Comparison of ENCODE assay signal across 28 cellular contexts in genomic region chr2:30348825-30349224, GRCh38.
DNase-seq lines count a peak whose midpoint lies in the region; ATAC-seq lines count a peak whose summit lies in the region.
"Had no signal": no experiment of that assay in that cellular context is flagged by ENCODE, and none has a peak within 500 bp of the region (broad histone marks: within the 10 kb centered on the region; RNA-seq: fewer than 3 reads in every experiment).

No MANE protein-coding gene starts in this region.

- no peak overlapping the region for H3K9ac ChIP-seq in neuronal stem cell (ENCODE audit: low read depth, low read length, poor library complexity)

- H3K23ac ChIP-seq in neuronal stem cell (ENCODE audit: low read depth, low read length, poor library complexity) = no peak overlapping the region

- H3K4ac ChIP-seq in neuronal stem cell (ENCODE audit: low read length) = no peak overlapping the region

- no peak overlapping the region for H2BK120ac ChIP-seq in neuronal stem cell (ENCODE audit: low read depth, low read length)

- no peak overlapping the region for H3K18ac ChIP-seq in neuronal stem cell (ENCODE audit: low read length)

- H2BK12ac ChIP-seq in neuronal stem cell (ENCODE audit: low read length) = no peak overlapping the region

- no peak overlapping the region for H4K8ac ChIP-seq in neuronal stem cell (ENCODE audit: low read depth, low read length)

- peak; percentile 45 for DNase-seq in activated naive CD8-positive, alpha-beta T cell treated with anti-CD3 and anti-CD28 coated beads, Interleukin-2, amount 50 U/mL, for 24 hours
- DNase-seq in activated naive CD8-positive, alpha-beta T cell treated with anti-CD3 and anti-CD28 coated beads for 36 hours = no peak
- DNase-seq in activated T-cell treated with anti-CD3 and anti-CD28 coated beads, Interleukin-2, amount 50 U/mL, for 48 hours = peak; percentile 43 to 57
- no peak for DNase-seq in neuronal stem cell (ENCODE audit: low spot score)
- DNase-seq in naive thymus-derived CD4-positive, alpha-beta T cell = no peak
- DNase-seq: activated CD4-positive, CD25-positive, alpha-beta regulatory T cell treated with anti-CD3 and anti-CD28 coated beads, Interleukin-2, amount 50 U/mL, for 72 hours; activated CD8-positive, alpha-beta memory T cell treated with anti-CD3 and anti-CD28 coated beads, Interleukin-2, amount 50 U/mL, for 4 hours; amygdala; Calu3; DND-41; H7; Karpas-422; MV-4-11; NCI-H146; NCI-H2107; NCI-H82; ovary; retina; stimulated activated CD4-positive, alpha-beta T cell treated with anti-CD3 and anti-CD28 coated beads, Interleukin-4, amount 100 ng/mL, for 4 hours had no signal

- H3K9me3 ChIP-seq in neuronal stem cell (replicated peaks in 1 of 2; ENCODE audit: control insufficient read depth in 2 of 2, insufficient read depth in 1 of 2, low read depth in 1 of 2, low read length in 2 of 2) = no peaks in the 10 kb centered on the region
- no peaks in the 10 kb centered on the region for H3K9me3 ChIP-seq in naive thymus-derived CD4-positive, alpha-beta T cell (ENCODE audit: control insufficient read depth in 2 of 3, low read length in 3 of 3)
- H3K9me3 ChIP-seq: breast epithelium, ovary had no signal

- H2AK5ac ChIP-seq in neuronal stem cell (ENCODE audit: low read depth, low read length) = no peak overlapping the region

- no peak overlapping the region for H3K14ac ChIP-seq in neuronal stem cell (ENCODE audit: low read length)

- ATAC-seq in activated naive CD8-positive, alpha-beta T cell treated with anti-CD3 and anti-CD28 coated beads, Interleukin-2, amount 50 U/mL, for 24 hours = peak; percentile 97
- peak; percentile 94 for ATAC-seq in activated T-helper 17 cell treated with anti-CD3 and anti-CD28 coated beads, Interleukin-2, amount 50 U/mL, for 72 hours (replicated peaks)
- ATAC-seq in naive thymus-derived CD4-positive, alpha-beta T cell = no peak
- ATAC-seq: HepG2 had no signal

- peaks cover 26% of the 10 kb centered on the region for H3K4me1 Mint-ChIP-seq in activated naive CD8-positive, alpha-beta T cell treated with anti-CD3 and anti-CD28 coated beads, Interleukin-2, amount 50 U/mL, for 24 hours
- H3K4me1 Mint-ChIP-seq in activated naive CD8-positive, alpha-beta T cell treated with anti-CD3 and anti-CD28 coated beads for 36 hours = peaks cover 13% of the 10 kb centered on the region
- H3K4me1 Mint-ChIP-seq in activated T-helper 17 cell treated with anti-CD3 and anti-CD28 coated beads, Interleukin-2, amount 50 U/mL, for 72 hours = peaks cover 9% of the 10 kb centered on the region
- H3K4me1 Mint-ChIP-seq in stimulated activated naive CD8-positive, alpha-beta T cell treated with anti-CD3 and anti-CD28 coated beads, Interleukin-15, Interleukin-2, amounts not matched to agents 100 ng/mL and 50 ng/mL, for 24 hours (ENCODE audit: low read depth) = peaks cover 28% of the 10 kb centered on the region
- H3K4me1 Mint-ChIP-seq in naive thymus-derived CD4-positive, alpha-beta T cell = peaks cover 0 to 12% (median 0%) of the 10 kb centered on the region in 7 donors

- no CpG with 5 or more reads among the region's 3 CpGs for WGBS in neuronal stem cell (ENCODE audit: extremely low coverage in 2 of 2, insufficient read length in 2 of 2, insufficient replicate concordance in 1 of 2), 2 donors

- H3K36me3 ChIP-seq in neuronal stem cell (replicated peaks in 1 of 2; ENCODE audit: control insufficient read depth in 2 of 2, insufficient read depth in 2 of 2, low read length in 2 of 2) = no peaks in the 10 kb centered on the region
- H3K36me3 ChIP-seq in naive thymus-derived CD4-positive, alpha-beta T cell (ENCODE audit: control insufficient read depth in 2 of 3, insufficient read depth in 3 of 3, low read length in 3 of 3) = no peaks in the 10 kb centered on the region
- H3K36me3 ChIP-seq: breast epithelium, ovary had no signal

- H2BK15ac ChIP-seq in neuronal stem cell (ENCODE audit: low read length) = no peak overlapping the region

- H3K36me3 Mint-ChIP-seq in activated naive CD8-positive, alpha-beta T cell treated with anti-CD3 and anti-CD28 coated beads, Interleukin-2, amount 50 U/mL, for 24 hours (ENCODE audit: low read depth) = no peaks in the 10 kb centered on the region
- H3K36me3 Mint-ChIP-seq in activated naive CD8-positive, alpha-beta T cell treated with anti-CD3 and anti-CD28 coated beads for 36 hours = no peaks in the 10 kb centered on the region
- no peaks in the 10 kb centered on the region for H3K36me3 Mint-ChIP-seq in activated T-helper 17 cell treated with anti-CD3 and anti-CD28 coated beads, Interleukin-2, amount 50 U/mL, for 72 hours (ENCODE audit: low read depth)
- no peaks in the 10 kb centered on the region for H3K36me3 Mint-ChIP-seq in stimulated activated naive CD8-positive, alpha-beta T cell treated with anti-CD3 and anti-CD28 coated beads, Interleukin-15, Interleukin-2, amounts not matched to agents 100 ng/mL and 50 ng/mL, for 24 hours (ENCODE audit: low read depth)
- H3K36me3 Mint-ChIP-seq in naive thymus-derived CD4-positive, alpha-beta T cell = peaks cover 0 to 3% (median 0%) of the 10 kb centered on the region in 5 donors
- H3K36me3 Mint-ChIP-seq: type B pancreatic cell had no signal

- POLR2A ChIA-PET in naive thymus-derived CD4-positive, alpha-beta T cell (lab: Charles Lee) = interaction anchor here (0.9 kb wide), 1 partner anchor 73 kb away, joined by 3 read pairs; no protein-coding TSS in a partner anchor

- no peaks in the 10 kb centered on the region for H3K79me1 ChIP-seq in neuronal stem cell (ENCODE audit: low read depth, low read length)

- no peaks in the 10 kb centered on the region for H3K27me3 ChIP-seq in neuronal stem cell (ENCODE audit: control insufficient read depth in 3 of 3, insufficient read depth in 3 of 3, low read depth in 1 of 3, low read length in 3 of 3)
- H3K27me3 ChIP-seq in naive thymus-derived CD4-positive, alpha-beta T cell (ENCODE audit: control insufficient read depth in 2 of 2, insufficient read depth in 2 of 2, low read length in 2 of 2) = no peaks in the 10 kb centered on the region
- H3K27me3 ChIP-seq: breast epithelium, ovary had no signal

- no peak overlapping the region for H4K91ac ChIP-seq in neuronal stem cell (ENCODE audit: low read depth, low read length, poor library complexity)

- peak overlapping the region; percentile 77 for H3K27ac Mint-ChIP-seq in activated naive CD8-positive, alpha-beta T cell treated with anti-CD3 and anti-CD28 coated beads, Interleukin-2, amount 50 U/mL, for 24 hours
- no peak overlapping the region for H3K27ac Mint-ChIP-seq in activated naive CD8-positive, alpha-beta T cell treated with anti-CD3 and anti-CD28 coated beads for 36 hours
- peak overlapping the region; percentile 88 for H3K27ac Mint-ChIP-seq in activated T-helper 17 cell treated with anti-CD3 and anti-CD28 coated beads, Interleukin-2, amount 50 U/mL, for 72 hours
- H3K27ac Mint-ChIP-seq in stimulated activated naive CD8-positive, alpha-beta T cell treated with anti-CD3 and anti-CD28 coated beads, Interleukin-15, Interleukin-2, amounts not matched to agents 100 ng/mL and 50 ng/mL, for 24 hours = peak overlapping the region; percentile 84
- peak overlapping the region in 1 of 9 donors; percentile 9 for H3K27ac Mint-ChIP-seq in naive thymus-derived CD4-positive, alpha-beta T cell
- H3K27ac Mint-ChIP-seq: type B pancreatic cell had no signal

- CTCF ChIA-PET in naive thymus-derived CD4-positive, alpha-beta T cell (lab: Charles Lee) = no interaction called here

- H3K4me1 ChIP-seq in neuronal stem cell (ENCODE audit: control insufficient read depth in 2 of 2, insufficient read depth in 1 of 2, low read depth in 1 of 2, low read length in 2 of 2) = peaks cover 0 to 3% of the 10 kb centered on the region in 2 donors
- H3K4me1 ChIP-seq in naive thymus-derived CD4-positive, alpha-beta T cell (ENCODE audit: control insufficient read depth in 2 of 2, insufficient read depth in 2 of 2, low read length in 2 of 2) = no peaks in the 10 kb centered on the region
- H3K4me1 ChIP-seq: breast epithelium had no signal

- no peak overlapping the region for H2AFZ ChIP-seq in neuronal stem cell (ENCODE audit: low read length)

- no peak overlapping the region for H3K27ac ChIP-seq in neuronal stem cell (replicated peaks; ENCODE audit: low read length)
- H3K27ac ChIP-seq in naive thymus-derived CD4-positive, alpha-beta T cell (ENCODE audit: low read depth, low read length) = no peak overlapping the region
- H3K27ac ChIP-seq: C4-2B, ovary, SK-N-MC had no signal

- no peak overlapping the region for H3K4me3 ChIP-seq in neuronal stem cell (ENCODE audit: low read length in 2 of 2)
- no peak overlapping the region for H3K4me3 ChIP-seq in naive thymus-derived CD4-positive, alpha-beta T cell (ENCODE audit: low read length)
- H3K4me3 ChIP-seq: breast epithelium, ovary, SK-N-MC, skin epidermis had no signal

- H3K9me3 Mint-ChIP-seq in activated naive CD8-positive, alpha-beta T cell treated with anti-CD3 and anti-CD28 coated beads, Interleukin-2, amount 50 U/mL, for 24 hours = peaks cover 1% of the 10 kb centered on the region
- H3K9me3 Mint-ChIP-seq in activated naive CD8-positive, alpha-beta T cell treated with anti-CD3 and anti-CD28 coated beads for 36 hours = peaks cover under 1% of the 10 kb centered on the region
- H3K9me3 Mint-ChIP-seq in activated T-helper 17 cell treated with anti-CD3 and anti-CD28 coated beads, Interleukin-2, amount 50 U/mL, for 72 hours = peaks cover 6% of the 10 kb centered on the region
- H3K9me3 Mint-ChIP-seq in stimulated activated naive CD8-positive, alpha-beta T cell treated with anti-CD3 and anti-CD28 coated beads, Interleukin-15, Interleukin-2, amounts not matched to agents 100 ng/mL and 50 ng/mL, for 24 hours = peaks cover 2% of the 10 kb centered on the region
- H3K9me3 Mint-ChIP-seq in naive thymus-derived CD4-positive, alpha-beta T cell = peaks cover 0 to 5% (median 0%) of the 10 kb centered on the region in 11 donors
- H3K9me3 Mint-ChIP-seq: nephron, type B pancreatic cell had no signal

- no peaks in the 10 kb centered on the region for H3K27me3 Mint-ChIP-seq in activated naive CD8-positive, alpha-beta T cell treated with anti-CD3 and anti-CD28 coated beads, Interleukin-2, amount 50 U/mL, for 24 hours
- no peaks in the 10 kb centered on the region for H3K27me3 Mint-ChIP-seq in activated naive CD8-positive, alpha-beta T cell treated with anti-CD3 and anti-CD28 coated beads for 36 hours
- H3K27me3 Mint-ChIP-seq in activated T-helper 17 cell treated with anti-CD3 and anti-CD28 coated beads, Interleukin-2, amount 50 U/mL, for 72 hours = no peaks in the 10 kb centered on the region
- no peaks in the 10 kb centered on the region for H3K27me3 Mint-ChIP-seq in stimulated activated naive CD8-positive, alpha-beta T cell treated with anti-CD3 and anti-CD28 coated beads, Interleukin-15, Interleukin-2, amounts not matched to agents 100 ng/mL and 50 ng/mL, for 24 hours
- H3K27me3 Mint-ChIP-seq in naive thymus-derived CD4-positive, alpha-beta T cell = peaks cover 0 to under 1% (median 0%) of the 10 kb centered on the region in 5 donors
- H3K27me3 Mint-ChIP-seq: type B pancreatic cell had no signal

- H3K4me2 ChIP-seq in neuronal stem cell (ENCODE audit: insufficient read depth, low read length, poor library complexity, severe bottlenecking) = no peak overlapping the region

- H2BK5ac ChIP-seq in neuronal stem cell (ENCODE audit: low read length) = no peak overlapping the region

- H3K4me3 Mint-ChIP-seq in activated naive CD8-positive, alpha-beta T cell treated with anti-CD3 and anti-CD28 coated beads, Interleukin-2, amount 50 U/mL, for 24 hours = peak overlapping the region; percentile 19
- H3K4me3 Mint-ChIP-seq in activated naive CD8-positive, alpha-beta T cell treated with anti-CD3 and anti-CD28 coated beads for 36 hours = no peak overlapping the region
- peak overlapping the region; percentile 51 for H3K4me3 Mint-ChIP-seq in activated T-helper 17 cell treated with anti-CD3 and anti-CD28 coated beads, Interleukin-2, amount 50 U/mL, for 72 hours
- H3K4me3 Mint-ChIP-seq in stimulated activated naive CD8-positive, alpha-beta T cell treated with anti-CD3 and anti-CD28 coated beads, Interleukin-15, Interleukin-2, amounts not matched to agents 100 ng/mL and 50 ng/mL, for 24 hours = peak overlapping the region; percentile 27
- peak overlapping the region in 1 of 10 donors; percentile 8 for H3K4me3 Mint-ChIP-seq in naive thymus-derived CD4-positive, alpha-beta T cell
- H3K4me3 Mint-ChIP-seq: nephron, type B pancreatic cell had no signal

- intact Hi-C loops in naive thymus-derived CD4-positive, alpha-beta T cell (cut with micrococcal nuclease) = no loop called here

Comparison
In these comparisons a context has a peak if more than half of its experiments do, and no peak if none do; other contexts are left out.
1. DNase-seq: peak in activated naive CD8-positive, alpha-beta T cell treated with anti-CD3 and anti-CD28 coated beads, Interleukin-2, amount 50 U/mL, for 24 hours (single experiment) and activated T-cell treated with anti-CD3 and anti-CD28 coated beads, Interleukin-2, amount 50 U/mL, for 48 hours (2 of 2); none in activated naive CD8-positive, alpha-beta T cell treated with anti-CD3 and anti-CD28 coated beads for 36 hours (single experiment), neuronal stem cell (single experiment) and naive thymus-derived CD4-positive, alpha-beta T cell (0 of 9).